Comparison of ENCODE assay signal across 14 cellular contexts in the genomic region with DNA sequence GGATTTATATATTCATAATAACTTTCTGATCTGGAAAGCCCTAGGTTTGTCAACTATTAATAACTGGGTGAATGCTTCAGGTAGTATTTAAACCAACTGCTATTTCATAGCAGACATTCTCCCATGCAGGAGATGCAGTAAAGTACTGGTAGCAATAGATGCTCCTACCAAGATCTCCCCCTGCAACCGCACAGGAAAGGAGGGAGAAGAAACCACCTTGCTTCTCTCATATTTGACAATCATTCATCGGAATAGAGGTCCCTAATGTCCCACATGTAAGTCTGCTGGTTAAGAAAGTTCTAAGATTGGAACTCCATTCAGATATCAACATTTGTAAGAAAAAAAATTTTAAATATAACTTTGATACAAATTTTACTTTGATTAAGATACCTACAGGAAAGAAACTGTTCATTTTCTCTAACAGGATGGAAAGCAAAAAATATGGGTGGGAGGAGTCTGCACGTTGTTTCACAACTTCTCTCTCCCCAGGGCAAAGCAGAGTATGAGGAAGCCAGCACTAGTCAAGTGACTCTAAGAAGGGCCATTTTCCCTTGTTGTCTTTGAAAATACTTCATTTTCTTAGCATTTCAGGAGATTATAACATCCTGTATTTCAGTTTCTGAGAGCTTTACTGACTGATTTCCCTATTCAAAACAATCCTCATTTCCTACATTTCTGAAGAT. TPM values are rescaled to one million over a fixed set of nuclear protein-coding genes. Genes with fewer than 3 reads are reported as not detected.
A peak's percentile ranks its signal among the peaks of the same experiment; 100 is the strongest.
DNase-seq lines count a peak whose midpoint lies in the region; ATAC-seq and TF ChIP-seq lines count a peak whose summit lies in the region.
"Had no signal": no experiment of that assay in that cellular context is flagged by ENCODE, and none has a peak within 500 bp of the region (broad histone marks: within the 10 kb centered on the region; RNA-seq: fewer than 3 reads in every experiment).

TSS of gene PYHIN1 (plus strand) at position 498 of the 683 bp plus-strand sequence. CDS start 5,359 bp downstream, outside the sequence.

- peak within 1 kb of the TSS; percentile 45 for H3K4me2 ChIP-seq in Loucy (ENCODE audit: low read depth, low read length, poor library complexity, severe bottlenecking)

- no peaks in the 10 kb centered on the region for H3K36me3 ChIP-seq in Loucy (ENCODE audit: insufficient read depth, low read length)
- no peaks in the 10 kb centered on the region for H3K36me3 ChIP-seq in muscle layer of duodenum (ENCODE audit: control insufficient read depth in 1 of 2, insufficient read depth in 2 of 2, low read length in 2 of 2)
- no peaks in the 10 kb centered on the region for H3K36me3 ChIP-seq in esophagus muscularis mucosa

- intact Hi-C loops in activated CD8-positive, alpha-beta T cell treated with anti-CD3 and anti-CD28 coated beads for 36 hours (cut with micrococcal nuclease): no loop called here
- intact Hi-C loops in esophagus muscularis mucosa (cut with DNase I): no loop called here

- H3F3A ChIP-seq in Loucy (ENCODE audit: low read depth): no peaks in the 10 kb centered on the region

- peak within 1 kb of the TSS; percentile 82 for H3K4me3 Mint-ChIP-seq in activated CD8-positive, alpha-beta T cell treated with anti-CD3 and anti-CD28 coated beads for 36 hours
- H3K4me3 Mint-ChIP-seq: nephron progenitor cell had no signal

- ATAC-seq in activated CD8-positive, alpha-beta T cell treated with anti-CD3 and anti-CD28 coated beads for 36 hours: peak; percentile 74
- no peak for ATAC-seq in GM21825 (IDR thresholded peaks at IDR 0.05; ENCODE audit: unreplicated experiment)

- peak within 1 kb of the TSS; percentile 75 for H2AFZ ChIP-seq in Loucy (ENCODE audit: low read length)

- no peaks in the 10 kb centered on the region for H3K27me3 Mint-ChIP-seq in activated CD8-positive, alpha-beta T cell treated with anti-CD3 and anti-CD28 coated beads for 36 hours

- H3K27ac Mint-ChIP-seq in activated CD8-positive, alpha-beta T cell treated with anti-CD3 and anti-CD28 coated beads for 36 hours: peak within 1 kb of the TSS; percentile 92
- H3K27ac Mint-ChIP-seq: nephron progenitor cell had no signal

- H3K27ac ChIP-seq in muscle layer of duodenum (ENCODE audit: low read length): peak within 1 kb of the TSS; percentile 35
- H3K27ac ChIP-seq in esophagus muscularis mucosa (replicated peaks in 1 of 4): no peak within 1 kb of the TSS
- H3K27ac ChIP-seq: VCaP had no signal

- H3K36me3 Mint-ChIP-seq in activated CD8-positive, alpha-beta T cell treated with anti-CD3 and anti-CD28 coated beads for 36 hours (ENCODE audit: low read depth): peaks cover 4% of the 10 kb centered on the region

- POLR2A ChIA-PET in activated CD8-positive, alpha-beta T cell treated with anti-CD3 and anti-CD28 coated beads for 36 hours (lab: Charles Lee): interaction anchor here (2.3 kb wide), 1 partner anchor 78 kb away, joined by 10 read pairs; the partner anchor contains the start of gene IFI16
- POLR2A ChIA-PET in HEK293T (lab: Yijun Ruan, JAX): no interaction called here

- peak within 1 kb of the TSS; percentile 39 for H3K9ac ChIP-seq in Loucy (ENCODE audit: low read depth, low read length, poor library complexity, severe bottlenecking)

- 66% methylated on average over 3 of the region's 3 CpGs for WGBS in esophagus muscularis mucosa

- H3K9me3 Mint-ChIP-seq in activated CD8-positive, alpha-beta T cell treated with anti-CD3 and anti-CD28 coated beads for 36 hours: peaks cover 5% of the 10 kb centered on the region

- H3K79me2 ChIP-seq in Loucy (ENCODE audit: insufficient read depth, low read length): no peaks in the 10 kb centered on the region

- TF ChIP-seq CTCF in Loucy (conservative IDR thresholded peaks at IDR 0.05; ENCODE audit: low read length) (no peak), esophagus muscularis mucosa (IDR thresholded peaks at IDR 0.05) (no peak)
- TF ChIP-seq CTCF in activated CD8-positive, alpha-beta T cell treated with anti-CD3 and anti-CD28 coated beads for 36 hours (IDR thresholded peaks at IDR 0.05): no peak

- H3K4me3 ChIP-seq in Loucy (ENCODE audit: low read length, poor library complexity, severe bottlenecking) (peak within 1 kb of the TSS; percentile 33), muscle layer of duodenum (ENCODE audit: low read depth in 1 of 2, low read length in 2 of 2) (peak within 1 kb of the TSS in 1 of 2 donors; percentile 37), esophagus muscularis mucosa (peak within 1 kb of the TSS in 1 of 4 donors; percentile 23)

- peaks cover 25% of the 10 kb centered on the region for H3K4me1 Mint-ChIP-seq in activated CD8-positive, alpha-beta T cell treated with anti-CD3 and anti-CD28 coated beads for 36 hours (ENCODE audit: low read depth)
- H3K4me1 Mint-ChIP-seq: nephron progenitor cell had no signal

- H3K4me1 ChIP-seq in Loucy (ENCODE audit: insufficient read depth, low read length, poor library complexity, severe bottlenecking) (peaks cover 17% of the 10 kb centered on the region), muscle layer of duodenum (ENCODE audit: control insufficient read depth in 1 of 2, insufficient read depth in 2 of 2, low read length in 2 of 2) (no peaks in the 10 kb centered on the region), esophagus muscularis mucosa (no peaks in the 10 kb centered on the region)

- DNase-seq in COLO829 (ENCODE audit: low spot score) (peak; percentile 6), DMS 273 (lab: John Stamatoyannopoulos, UW; ENCODE audit: unreplicated experiment) (no peak), esophagus muscularis mucosa (ENCODE audit: extremely low spot score) (no peak), HEK293T (ENCODE audit: extremely low spot score) (no peak)
- peak; percentile 27 for DNase-seq in activated CD8-positive, alpha-beta T cell treated with anti-CD3 and anti-CD28 coated beads for 36 hours
- DNase-seq: head of caudate nucleus, IMR-90, NCI-H524 treated with DMSO at 0.1 percent for 48 hours, nephron progenitor cell had no signal

- H3K9me3 ChIP-seq in Loucy (ENCODE audit: insufficient read depth, low read depth, low read length): 0 out of 2 replicates have a peak, but pooled peaks cover 6% of the 10 kb centered on the region
- H3K9me3 ChIP-seq in muscle layer of duodenum (ENCODE audit: control insufficient read depth in 1 of 2, low read length in 2 of 2): peaks cover 4 to 8% of the 10 kb centered on the region in 2 donors
- peaks cover 0 to 10% (median 9%) of the 10 kb centered on the region in 4 donors for H3K9me3 ChIP-seq in esophagus muscularis mucosa

- TF ChIP-seq POLR2A in esophagus muscularis mucosa (IDR thresholded peaks at IDR 0.05; ENCODE audit: low read depth): no peak

- no peaks in the 10 kb centered on the region for H3K27me3 ChIP-seq in Loucy (ENCODE audit: insufficient read depth, low read length, poor library complexity, severe bottlenecking)
- no peaks in the 10 kb centered on the region for H3K27me3 ChIP-seq in muscle layer of duodenum (ENCODE audit: low read depth, low read length)
- H3K27me3 ChIP-seq in esophagus muscularis mucosa: no peaks in the 10 kb centered on the region

- H4K20me1 ChIP-seq in Loucy (ENCODE audit: insufficient read depth, low read length, poor library complexity, severe bottlenecking): no peaks in the 10 kb centered on the region

- no peaks in the 10 kb centered on the region for H3K9me2 ChIP-seq in Loucy (replicated peaks; ENCODE audit: low read depth, low read length)

- CTCF ChIA-PET in activated CD8-positive, alpha-beta T cell treated with anti-CD3 and anti-CD28 coated beads for 36 hours (lab: Charles Lee): no interaction called here
- CTCF ChIA-PET in HEK293T (lab: Yijun Ruan, JAX): no interaction called here

- TF ChIP-seq EP300 in esophagus muscularis mucosa (IDR thresholded peaks at IDR 0.05): no peak

TF ChIP-seq in HEK293T, 16 proteins besides CTCF, POLR2A, EP300 and RAD21:
- TF ChIP-seq CTBP1 (IDR thresholded peaks at IDR 0.05; ENCODE audit: borderline replicate concordance): no peak
- no peak for TF ChIP-seq ELF4 (IDR thresholded peaks at IDR 0.05)
- TF ChIP-seq L3MBTL2 (conservative IDR thresholded peaks at IDR 0.05): no peak
- no peak for TF ChIP-seq FOXA1 (IDR thresholded peaks at IDR 0.05)
- no peak for TF ChIP-seq SUZ12 (IDR thresholded peaks at IDR 0.05)
- TF ChIP-seq PKNOX1 (IDR thresholded peaks at IDR 0.05): no peak
- no peak for TF ChIP-seq ZNF384 (IDR thresholded peaks at IDR 0.05)
- TF ChIP-seq ARNT (IDR thresholded peaks at IDR 0.05): no peak
- TF ChIP-seq NFRKB (IDR thresholded peaks at IDR 0.05): no peak
- TF ChIP-seq FOXK2 (IDR thresholded peaks at IDR 0.05): no peak
- TF ChIP-seq FOXM1 (IDR thresholded peaks at IDR 0.05; ENCODE audit: borderline replicate concordance): no peak
- no peak for TF ChIP-seq SP1 (IDR thresholded peaks at IDR 0.05)
- no peak for TF ChIP-seq TARDBP (IDR thresholded peaks at IDR 0.05)
- TF ChIP-seq LEF1 (IDR thresholded peaks at IDR 0.05; ENCODE audit: borderline replicate concordance): no peak
- TF ChIP-seq BHLHE40 (IDR thresholded peaks at IDR 0.05; ENCODE audit: borderline replicate concordance): no peak
- TF ChIP-seq HDGF (IDR thresholded peaks at IDR 0.05; ENCODE audit: borderline replicate concordance): no peak
TF ChIP-seq in HEK293T: peak in this region for 0.

RNA-seq across cellular contexts. Expression of gene PYHIN1, which starts in this region (rescaled TPM):
- total RNA-seq in activated CD8-positive, alpha-beta T cell treated with anti-CD3 and anti-CD28 coated beads for 36 hours: 1 to 10 TPM; 7.0 to 8.5 TPM
- total RNA-seq in esophagus muscularis mucosa: 1 to 10 TPM in 2 of 4 donors, not detected in 2; 1.2 to 1.3 TPM
- total RNA-seq: cerebellum, IMR-90 had no signal

Comparison
In these comparisons a context has a peak if more than half of its experiments do, and no peak if none do; other contexts are left out.
1. DNase-seq: peak in COLO829 (single experiment) and activated CD8-positive, alpha-beta T cell treated with anti-CD3 and anti-CD28 coated beads for 36 hours (single experiment); none in DMS 273 (single experiment), esophagus muscularis mucosa (single experiment) and HEK293T (single experiment).